In genomic region chr12:131710464-131711457, GRCh38 we compare ENCODE assay signal across 8 cellular contexts. TPM values are rescaled to one million over a fixed set of nuclear protein-coding genes. Genes with fewer than 3 reads are reported as not detected.
DNase-seq lines count a peak whose midpoint lies in the region; ATAC-seq and TF ChIP-seq lines count a peak whose summit lies in the region.

SFSWAP (plus strand) TSS chr12:131711090; CDS start chr12:131711230, 140 bp downstream.

- intact Hi-C loops in adrenal gland (cut with DNase I), result no loop called here
- intact Hi-C loops in left cardiac atrium (cut with DNase I), result no loop called here
- intact Hi-C loops in prostate gland (cut with DNase I), result no loop called here

- H3K36me3 ChIP-seq in adrenal gland (replicated peaks in 1 of 2) (peaks cover 0 to 20% of the 10 kb centered on the region in 2 donors), prostate gland (no peaks in the 10 kb centered on the region)

- TF ChIP-seq CTCF in HFF-Myc (IDR thresholded peaks at IDR 0.05; ENCODE audit: low read depth, low read length, missing control alignments) (no peak), adrenal gland (IDR thresholded peaks at IDR 0.05) (no peak), prostate gland (IDR thresholded peaks at IDR 0.05) (peak in 1 of 4 experiments; percentile 34)

- TF ChIP-seq POLR2A in GM10847 (IDR thresholded peaks at IDR 0.05; ENCODE audit: extremely low read depth, insufficient read length) (peak; percentile 56), adrenal gland (IDR thresholded peaks at IDR 0.05) (peak in 1 of 2 donors; percentile 38), prostate gland (IDR thresholded peaks at IDR 0.05) (no peak)

- peak; percentile 97 to 98 for ATAC-seq in left cardiac atrium

- peak within 1 kb of the TSS; percentile 86 for H3K4me3 ChIP-seq in HFF-Myc (replicated peaks; ENCODE audit: low read depth, low read length)
- H3K4me3 ChIP-seq in adrenal gland, result peak within 1 kb of the TSS; percentile 65 to 96 (median 79)
- peak within 1 kb of the TSS; percentile 66 to 97 for H3K4me3 ChIP-seq in prostate gland

- H3K27me3 ChIP-seq in adrenal gland (no peaks in the 10 kb centered on the region), prostate gland (replicated peaks; ENCODE audit: insufficient read depth) (no peaks in the 10 kb centered on the region)

- DNase-seq in HFF-Myc (ENCODE audit: extremely low read depth, low read depth), result peak; percentile 22
- DNase-seq in NAMALWA (ENCODE audit: low spot score), result peak; percentile 79
- peak; percentile 44 to 82 (median 63) for DNase-seq in T-helper 1 cell
- DNase-seq in adrenal gland, result peak; percentile 59 to 75 (median 68)
- peak; percentile 81 for DNase-seq in left cardiac atrium
- peak; percentile 51 for DNase-seq in prostate gland (ENCODE audit: low spot score)
- DNase-seq in ureter (ENCODE audit: low spot score), result peak; percentile 76

- peaks cover 16 to 19% of the 10 kb centered on the region in 2 donors for H3K4me1 ChIP-seq in adrenal gland (replicated peaks in 1 of 2)
- H3K4me1 ChIP-seq in prostate gland (replicated peaks), result peaks cover 11% of the 10 kb centered on the region

- no peaks in the 10 kb centered on the region for H3K9me3 ChIP-seq in adrenal gland (replicated peaks in 1 of 3)
- H3K9me3 ChIP-seq in prostate gland, result no peaks in the 10 kb centered on the region

- H3K27ac ChIP-seq in adrenal gland (peak within 1 kb of the TSS; percentile 65 to 97 (median 74)), prostate gland (peak within 1 kb of the TSS; percentile 84 to 85)

- 0 to 3% (median 1%) methylated on average over 19 to 90 of the region's 90 CpGs for WGBS in adrenal gland, 4 donors
- WGBS in prostate gland, result under 1% methylated on average over 90 of the region's 90 CpGs

RNA-seq across cellular contexts. Expression of gene SFSWAP, which starts in this region (rescaled TPM):
- total RNA-seq in adrenal gland (10 to 100 TPM; 14.0 to 38.4 (median 29.1) TPM), left cardiac atrium (10 to 100 TPM; 19.2 to 24.9 TPM), prostate gland (10 to 100 TPM; 24.5 to 53.9 TPM), ureter (59.8 TPM)
- polyA plus RNA-seq in adrenal gland, result 10 to 100 TPM; 20.9 to 94.0 (median 60.9) TPM

Comparison
In these comparisons a context has a peak if more than half of its experiments do, and no peak if none do; other contexts are left out.
1. Peak in every context shown above with its lines: DNase-seq, ATAC-seq, H3K4me3 ChIP-seq and H3K27ac ChIP-seq.
2. DNase-seq: peak in every context shown above with its lines; median percentile 81 in left cardiac atrium; 79 in NAMALWA; 76 in ureter; 68 in adrenal gland; 63 in T-helper 1 cell; 51 in prostate gland; 22 in HFF-Myc.